ENCODE assay signal across 1 cellular context in the genomic region with DNA sequence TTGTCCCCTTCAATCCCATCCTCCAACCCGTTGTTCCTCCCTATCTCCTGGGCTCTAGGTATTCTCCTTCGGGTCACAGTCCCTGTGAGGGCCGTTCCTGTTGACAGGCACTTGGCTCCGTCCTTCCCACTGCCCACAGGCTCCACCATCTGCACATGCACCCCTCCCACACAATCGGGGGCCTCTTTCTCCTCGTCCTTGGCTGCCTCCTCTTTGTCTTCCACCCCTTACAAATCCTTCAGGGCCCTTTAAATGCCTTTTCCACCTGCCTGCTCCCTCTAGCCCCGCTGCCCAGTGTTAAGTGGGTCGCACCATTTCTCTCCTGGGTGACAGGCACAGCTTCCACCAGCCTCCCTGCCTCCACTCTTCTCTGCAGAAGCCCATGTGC.
TF ChIP-seq lines count a peak whose summit lies in the region.

No MANE protein-coding gene starts in this region.

TF ChIP-seq in HEK293, 187 proteins besides CTCF, POLR2A, EP300 and RAD21 (continued from another document):
- TF ChIP-seq, protein P1, sequence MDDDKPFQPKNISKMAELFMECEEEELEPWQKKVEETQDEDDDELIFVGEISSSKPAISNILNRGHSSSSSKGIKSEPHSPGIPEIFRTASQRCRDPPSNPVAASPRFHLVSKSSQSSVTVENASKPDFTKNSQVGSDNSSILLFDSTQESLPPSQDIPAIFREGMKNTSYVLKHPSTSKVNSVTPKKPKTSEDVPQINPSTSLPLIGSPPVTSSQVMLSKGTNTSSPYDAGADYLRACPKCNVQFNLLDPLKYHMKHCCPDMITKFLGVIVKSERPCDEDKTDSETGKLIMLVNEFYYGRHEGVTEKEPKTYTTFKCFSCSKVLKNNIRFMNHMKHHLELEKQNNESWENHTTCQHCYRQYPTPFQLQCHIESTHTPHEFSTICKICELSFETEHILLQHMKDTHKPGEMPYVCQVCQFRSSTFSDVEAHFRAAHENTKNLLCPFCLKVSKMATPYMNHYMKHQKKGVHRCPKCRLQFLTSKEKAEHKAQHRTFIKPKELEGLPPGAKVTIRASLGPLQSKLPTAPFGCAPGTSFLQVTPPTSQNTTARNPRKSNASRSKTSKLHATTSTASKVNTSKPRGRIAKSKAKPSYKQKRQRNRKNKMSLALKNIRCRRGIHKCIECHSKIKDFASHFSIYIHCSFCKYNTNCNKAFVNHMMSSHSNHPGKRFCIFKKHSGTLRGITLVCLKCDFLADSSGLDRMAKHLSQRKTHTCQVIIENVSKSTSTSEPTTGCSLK (tag by site-specific recombination; IDR thresholded peaks at IDR 0.05): no peak
- TF ChIP-seq, protein P2, sequence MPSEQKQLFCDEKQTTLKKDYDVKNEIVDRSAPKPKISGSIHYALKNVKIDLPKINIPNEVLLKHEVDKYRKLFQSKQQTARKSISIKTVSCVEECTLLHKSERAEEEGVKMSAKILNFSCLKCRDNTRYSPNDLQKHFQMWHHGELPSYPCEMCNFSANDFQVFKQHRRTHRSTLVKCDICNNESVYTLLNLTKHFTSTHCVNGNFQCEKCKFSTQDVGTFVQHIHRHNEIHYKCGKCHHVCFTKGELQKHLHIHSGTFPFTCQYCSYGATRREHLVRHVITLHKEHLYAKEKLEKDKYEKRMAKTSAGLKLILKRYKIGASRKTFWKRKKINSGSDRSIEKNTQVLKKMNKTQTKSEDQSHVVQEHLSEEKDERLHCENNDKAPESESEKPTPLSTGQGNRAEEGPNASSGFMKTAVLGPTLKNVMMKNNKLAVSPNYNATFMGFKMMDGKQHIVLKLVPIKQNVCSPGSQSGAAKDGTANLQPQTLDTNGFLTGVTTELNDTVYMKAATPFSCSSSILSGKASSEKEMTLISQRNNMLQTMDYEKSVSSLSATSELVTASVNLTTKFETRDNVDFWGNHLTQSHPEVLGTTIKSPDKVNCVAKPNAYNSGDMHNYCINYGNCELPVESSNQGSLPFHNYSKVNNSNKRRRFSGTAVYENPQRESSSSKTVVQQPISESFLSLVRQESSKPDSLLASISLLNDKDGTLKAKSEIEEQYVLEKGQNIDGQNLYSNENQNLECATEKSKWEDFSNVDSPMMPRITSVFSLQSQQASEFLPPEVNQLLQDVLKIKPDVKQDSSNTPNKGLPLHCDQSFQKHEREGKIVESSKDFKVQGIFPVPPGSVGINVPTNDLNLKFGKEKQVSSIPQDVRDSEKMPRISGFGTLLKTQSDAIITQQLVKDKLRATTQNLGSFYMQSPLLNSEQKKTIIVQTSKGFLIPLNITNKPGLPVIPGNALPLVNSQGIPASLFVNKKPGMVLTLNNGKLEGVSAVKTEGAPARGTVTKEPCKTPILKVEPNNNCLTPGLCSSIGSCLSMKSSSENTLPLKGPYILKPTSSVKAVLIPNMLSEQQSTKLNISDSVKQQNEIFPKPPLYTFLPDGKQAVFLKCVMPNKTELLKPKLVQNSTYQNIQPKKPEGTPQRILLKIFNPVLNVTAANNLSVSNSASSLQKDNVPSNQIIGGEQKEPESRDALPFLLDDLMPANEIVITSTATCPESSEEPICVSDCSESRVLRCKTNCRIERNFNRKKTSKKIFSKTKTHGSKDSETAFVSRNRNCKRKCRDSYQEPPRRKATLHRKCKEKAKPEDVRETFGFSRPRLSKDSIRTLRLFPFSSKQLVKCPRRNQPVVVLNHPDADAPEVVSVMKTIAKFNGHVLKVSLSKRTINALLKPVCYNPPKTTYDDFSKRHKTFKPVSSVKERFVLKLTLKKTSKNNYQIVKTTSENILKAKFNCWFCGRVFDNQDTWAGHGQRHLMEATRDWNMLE (tag by site-specific recombination; conservative IDR thresholded peaks at IDR 0.05; ENCODE audit: low read depth): no peak
- TF ChIP-seq ZFP69B (tag by site-specific recombination; IDR thresholded peaks at IDR 0.05) (no peak), ZNF747 (tag by site-specific recombination; IDR thresholded peaks at IDR 0.05) (no peak), ZNF335 (tag by site-specific recombination; conservative IDR thresholded peaks at IDR 0.05) (peak; percentile 41; the same call in 1 of the 2 replicates)
